Comparison of ENCODE assay signal across 11 cellular contexts in genomic region chr1:78688701-78689100, GRCh38. TPM values are rescaled to one million over a fixed set of nuclear protein-coding genes. Genes with fewer than 3 reads are reported as not detected.
DNase-seq lines count a peak whose midpoint lies in the region; TF ChIP-seq lines count a peak whose summit lies in the region.
"Had no signal": no experiment of that assay in that cellular context is flagged by ENCODE, and none has a peak within 500 bp of the region (broad histone marks: within the 10 kb centered on the region; RNA-seq: fewer than 3 reads in every experiment).

No MANE protein-coding gene starts in this region.

- no peak for TF ChIP-seq POLR2A in lower leg skin (IDR thresholded peaks at IDR 0.05)

- H3K4me3 ChIP-seq in epithelial cell of proximal tubule (ENCODE audit: low read depth, low read length) (no peak overlapping the region), skeletal muscle cell (ENCODE audit: low read depth, low read length) (no peak overlapping the region), lower leg skin (ENCODE audit: low read depth, poor library complexity, severe bottlenecking) (no peak overlapping the region)
- H3K4me3 ChIP-seq: SK-N-MC had no signal

- DNase-seq in DMS 273 (lab: John Stamatoyannopoulos, UW; ENCODE audit: unreplicated experiment) (peak; percentile 37), DMS 273 treated with DMSO at 0.1 percent for 48 hours (lab: John Stamatoyannopoulos, UW) (no peak), OCI-M1 (lab: John Stamatoyannopoulos, UW) (peak; percentile 67), epithelial cell of proximal tubule (ENCODE audit: low read depth) (peak; percentile 15), skeletal muscle cell (ENCODE audit: low read depth) (peak; percentile 40), NCI-H82 (lab: John Stamatoyannopoulos, UW) (no peak), lower leg skin (ENCODE audit: low spot score in 2 of 2) (no peak)
- DNase-seq in activated T-cell treated with anti-CD3 and anti-CD28 coated beads, Interleukin-2, amount 50 U/mL, for 1 hour = no peak
- DNase-seq: 8988T, head of caudate nucleus had no signal

- intact Hi-C loops in lower leg skin (cut with DNase I; ENCODE audit: low total_unique reads) = no loop called here

- TF ChIP-seq CTCF in epithelial cell of proximal tubule (conservative IDR thresholded peaks at IDR 0.05; ENCODE audit: low read depth, low read length) (peak; percentile 51), lower leg skin (IDR thresholded peaks at IDR 0.05) (no peak)

RNA-seq across cellular contexts. Expression of gene IFI44, which starts 39.1 kb away (rescaled TPM):
- total RNA-seq in epithelial cell of proximal tubule = 0.17 and 1.3 TPM in 2 replicates
- 10 to 100 TPM in 1 of 4 donors, 1 to 10 TPM in 3; 4.4 to 13.1 (median 5.2) TPM for total RNA-seq in lower leg skin

Comparison
In these comparisons a context has a peak if more than half of its experiments do, and no peak if none do; other contexts are left out.
1. DNase-seq: peak in DMS 273 (single experiment), OCI-M1 (single experiment), epithelial cell of proximal tubule (single experiment) and skeletal muscle cell (single experiment); none in DMS 273 treated with DMSO at 0.1 percent for 48 hours (single experiment), NCI-H82 (single experiment), activated T-cell treated with anti-CD3 and anti-CD28 coated beads, Interleukin-2, amount 50 U/mL, for 1 hour (single experiment) and lower leg skin (0 of 2).